ENCODE assay signal across 9 cellular contexts in genomic region chr11:117299351-117300300, GRCh38. TPM values are rescaled to one million over a fixed set of nuclear protein-coding genes. Genes with fewer than 3 reads are reported as not detected.
A peak's percentile ranks its signal among the peaks of the same experiment; 100 is the strongest.
DNase-seq lines count a peak whose midpoint lies in the region; ATAC-seq and TF ChIP-seq lines count a peak whose summit lies in the region.
"Had no signal": no experiment of that assay in that cellular context is flagged by ENCODE, and none has a peak within 500 bp of the region (broad histone marks: within the 10 kb centered on the region; RNA-seq: fewer than 3 reads in every experiment).

No MANE protein-coding gene starts in this region.

- WGBS in IMR-90 (ENCODE audit: extremely low coverage in 2 of 2, insufficient read length in 1 of 2), 2 experiments, result 38% methylated on average over 8 of the region's 12 CpGs; no CpG with 5 or more reads in 1 of the 2 experiments
- 45 to 47% methylated on average over 12 of the region's 12 CpGs for WGBS in ectodermal cell, 2 experiments

- no peak overlapping the region for H2BK5ac ChIP-seq in IMR-90 (ENCODE audit: low read depth, low read length, poor library complexity, severe bottlenecking)

- 0 out of 2 replicates have a peak overlapping the region, but pooled peaks have one; percentile 0 for H3K14ac ChIP-seq in IMR-90 (replicated peaks; ENCODE audit: low read depth, low read length)

- no peak overlapping the region; the same call in 1 of the 2 replicates for H3K4me2 ChIP-seq in IMR-90 (ENCODE audit: low read depth, low read length)

- peak overlapping the region; percentile 11 for H2AFZ ChIP-seq in IMR-90 (replicated peaks; ENCODE audit: low read length, poor library complexity)

- dilution Hi-C loops in IMR-90 (cut with HindIII; ENCODE audit: low sequenced_read_pairs, unreplicated experiment), result no loop called here

- no peak overlapping the region for H4K5ac ChIP-seq in IMR-90 (ENCODE audit: low read depth, low read length)

- peaks cover 13% of the 10 kb centered on the region; the same call in 1 of the 2 replicates for H3K4me1 ChIP-seq in IMR-90 (ENCODE audit: control insufficient read depth, insufficient read depth, low read length)
- peaks cover 22% of the 10 kb centered on the region for H3K4me1 ChIP-seq in ectodermal cell (ENCODE audit: control insufficient read depth, insufficient read depth, low read length)
- peaks cover 9% of the 10 kb centered on the region for H3K4me1 ChIP-seq in lower lobe of right lung
- H3K4me1 ChIP-seq: foreskin keratinocyte had no signal

- H3K79me1 ChIP-seq in IMR-90 (ENCODE audit: low read depth in 1 of 2, low read length in 2 of 2), result peaks cover 12 to 30% of the 10 kb centered on the region in 2 experiments

- in situ Hi-C loops in IMR-90 (cut with MboI; ENCODE audit: low sequenced_read_pairs), result no loop called here

- TF ChIP-seq RAD21 in IMR-90 (IDR thresholded peaks at IDR 0.05; ENCODE audit: low read length), result no peak

- no peak for TF ChIP-seq POLR2A in IMR-90 (IDR thresholded peaks at IDR 0.05; ENCODE audit: low read depth, low read length)

- DNase-seq in IMR-90 (no peak), lower lobe of right lung (no peak), substantia nigra (lab: John Stamatoyannopoulos, UW) (peak in 1 of 49 donors; percentile 22), head of caudate nucleus (no peak), NCI-H524 (lab: John Stamatoyannopoulos, UW) (no peak)
- DNase-seq in stimulated activated CD4-positive, alpha-beta T cell treated with anti-CD3 and anti-CD28 coated beads, Interleukin-2, amount 100 ng/mL, for 48 hours, result no peak
- DNase-seq: foreskin keratinocyte had no signal

- peak overlapping the region; percentile 58 for H3K4ac ChIP-seq in IMR-90 (ENCODE audit: low read depth, low read length)

- H4K91ac ChIP-seq in IMR-90 (ENCODE audit: insufficient read depth, low read depth, low read length), result peak overlapping the region; percentile 32; the same call in 1 of the 2 replicates

- ATAC-seq in IMR-90 (ENCODE audit: low read depth), result peak; percentile 3; the same call in 1 of the 2 replicates
- no peak for ATAC-seq in lower lobe of right lung

- H2AK9ac ChIP-seq in IMR-90 (replicated peaks; ENCODE audit: low read depth, low read length, poor library complexity), result peak overlapping the region; percentile 51

- BruUV-seq in IMR-90 (replicated peaks; lab: Mats Ljungman, UMichigan), result no TSS peak

- no peak overlapping the region for H3K18ac ChIP-seq in IMR-90 (ENCODE audit: low read depth, low read length)

- H3K23ac ChIP-seq in IMR-90 (ENCODE audit: low read depth, low read length), result no peak overlapping the region

- intact Hi-C loops in IMR-90 (cut with micrococcal nuclease) (no loop called here), lower lobe of right lung (cut with DNase I) (no loop called here), head of caudate nucleus (cut with DNase I) (no loop called here)

- H3K9me3 ChIP-seq in IMR-90 (ENCODE audit: control insufficient read depth, insufficient read depth, low read length) (no peaks in the 10 kb centered on the region), ectodermal cell (ENCODE audit: control insufficient read depth, low read length) (no peaks in the 10 kb centered on the region), lower lobe of right lung (no peaks in the 10 kb centered on the region)

- CTCF ChIA-PET in IMR-90 (lab: Yijun Ruan, JAX), result no interaction called here

- TF ChIP-seq CTCF in IMR-90 (conservative IDR thresholded peaks at IDR 0.05; ENCODE audit: low read depth, low read length) (no peak), lower lobe of right lung (IDR thresholded peaks at IDR 0.05) (no peak)

- POLR2A ChIA-PET in IMR-90 (lab: Charles Lee; ENCODE audit: unreplicated experiment), result no interaction called here

- H4K8ac ChIP-seq in IMR-90 (ENCODE audit: low read depth in 2 of 2, low read length in 2 of 2), result peak overlapping the region; percentile 46 to 84; a peak in 2 of 4 replicates

- peak overlapping the region; percentile 5 for H3K9ac ChIP-seq in IMR-90 (ENCODE audit: low read depth, low read length)

- H3K27me3 ChIP-seq in IMR-90 (ENCODE audit: control insufficient read depth, insufficient read depth, low read length), result no peaks in the 10 kb centered on the region
- H3K27me3 ChIP-seq in ectodermal cell (ENCODE audit: control insufficient read depth, insufficient read depth, low read length, poor library complexity, severe bottlenecking), result no peaks in the 10 kb centered on the region
- no peaks in the 10 kb centered on the region for H3K27me3 ChIP-seq in lower lobe of right lung (ENCODE audit: low read depth)
- H3K27me3 ChIP-seq: foreskin keratinocyte had no signal

- no peak overlapping the region for H3K4me3 ChIP-seq in IMR-90 (ENCODE audit: insufficient read depth, low read depth, low read length)
- H3K4me3 ChIP-seq in ectodermal cell (ENCODE audit: insufficient read depth, low read depth, low read length), result no peak overlapping the region
- H3K4me3 ChIP-seq in lower lobe of right lung, result peak overlapping the region; percentile 17
- H3K4me3 ChIP-seq: K562 had no signal

- peaks cover 12% of the 10 kb centered on the region; the same call in 1 of the 2 replicates for H4K20me1 ChIP-seq in IMR-90 (ENCODE audit: insufficient read depth, low read length)

- no peak overlapping the region; the same call in none of the 2 replicates for H2AK5ac ChIP-seq in IMR-90 (ENCODE audit: low read depth, low read length)

- H3K56ac ChIP-seq in IMR-90 (ENCODE audit: extremely low read depth, insufficient read depth, low read length), result no peak overlapping the region; the same call in 1 of the 2 replicates

- no peak overlapping the region for H3K27ac ChIP-seq in IMR-90 (ENCODE audit: insufficient read depth, low read length)
- H3K27ac ChIP-seq in ectodermal cell (ENCODE audit: insufficient read depth, low read depth, low read length, poor library complexity, severe bottlenecking), result peak overlapping the region; percentile 69
- no peak overlapping the region for H3K27ac ChIP-seq in lower lobe of right lung
- H3K27ac ChIP-seq in substantia nigra (ENCODE audit: low read depth, low read length, poor library complexity, severe bottlenecking), result peak overlapping the region; percentile 78
- H3K27ac ChIP-seq: foreskin keratinocyte had no signal

- no peak overlapping the region for H2BK20ac ChIP-seq in IMR-90 (ENCODE audit: low read depth, low read length)

- peaks cover 4% of the 10 kb centered on the region; the same call in 1 of the 2 replicates for H3K9me1 ChIP-seq in IMR-90 (ENCODE audit: insufficient read depth, low read length)

- peaks cover 10% of the 10 kb centered on the region; the same call in 1 of the 2 replicates for H3K36me3 ChIP-seq in IMR-90 (ENCODE audit: control insufficient read depth, insufficient read depth, low read length)
- no peaks in the 10 kb centered on the region for H3K36me3 ChIP-seq in ectodermal cell (ENCODE audit: control insufficient read depth, insufficient read depth, low read length)
- H3K36me3 ChIP-seq in lower lobe of right lung, result peaks cover 3% of the 10 kb centered on the region

- no peak overlapping the region; the same call in 1 of the 2 replicates for H2BK120ac ChIP-seq in IMR-90 (ENCODE audit: low read depth, low read length)

- H2BK15ac ChIP-seq in IMR-90 (ENCODE audit: low read depth, low read length), result no peak overlapping the region

TF ChIP-seq in IMR-90, 13 proteins besides CTCF, POLR2A, EP300 and RAD21 (continues in another document):
- TF ChIP-seq CEBPB (IDR thresholded peaks at IDR 0.05; ENCODE audit: low read depth, low read length) (no peak), MAFK (IDR thresholded peaks at IDR 0.05; ENCODE audit: low read depth, low read length) (no peak), SMC3 (IDR thresholded peaks at IDR 0.05; ENCODE audit: low read depth, low read length) (no peak)
- TF ChIP-seq, protein P1, sequence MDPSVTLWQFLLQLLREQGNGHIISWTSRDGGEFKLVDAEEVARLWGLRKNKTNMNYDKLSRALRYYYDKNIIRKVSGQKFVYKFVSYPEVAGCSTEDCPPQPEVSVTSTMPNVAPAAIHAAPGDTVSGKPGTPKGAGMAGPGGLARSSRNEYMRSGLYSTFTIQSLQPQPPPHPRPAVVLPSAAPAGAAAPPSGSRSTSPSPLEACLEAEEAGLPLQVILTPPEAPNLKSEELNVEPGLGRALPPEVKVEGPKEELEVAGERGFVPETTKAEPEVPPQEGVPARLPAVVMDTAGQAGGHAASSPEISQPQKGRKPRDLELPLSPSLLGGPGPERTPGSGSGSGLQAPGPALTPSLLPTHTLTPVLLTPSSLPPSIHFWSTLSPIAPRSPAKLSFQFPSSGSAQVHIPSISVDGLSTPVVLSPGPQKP (IDR thresholded peaks at IDR 0.05; ENCODE audit: borderline replicate concordance, low read depth, low read length), result no peak

RNA-seq across cellular contexts. Expression of gene BACE1-AS, which starts 8.5 kb away (rescaled TPM):
- 2.5 and 2.7 TPM in 2 replicates for total RNA-seq in IMR-90 (2012; rRNA removed)
- polyA plus RNA-seq in IMR-90 (2012; rRNA removed), result 2.4 and 2.9 TPM in 2 replicates
- polyA plus RNA-seq in IMR-90 (2012; cell fraction: cytosol; rRNA removed), result 0.60 and 0.93 TPM in 2 replicates
- 3.3 and 9.6 TPM in 2 replicates for polyA plus RNA-seq in IMR-90 (2012; cell fraction: nucleus; rRNA removed; ENCODE audit: low replicate concordance)
- 12.5 TPM for polyA plus RNA-seq in ectodermal cell (2013, experiment 1 of 4)
- 16.2 TPM for polyA plus RNA-seq in ectodermal cell (2013, experiment 2 of 4)
- polyA plus RNA-seq in ectodermal cell (2013, experiment 3 of 4), result 11.9 TPM
- 10.9 TPM for polyA plus RNA-seq in ectodermal cell (2013, experiment 4 of 4)
- 8.6 TPM for total RNA-seq in lower lobe of right lung

RNA-seq across cellular contexts. Expression of gene BACE1, which starts 16.4 kb away (rescaled TPM):
- 27.6 and 29.2 TPM in 2 replicates for total RNA-seq in IMR-90 (2012; rRNA removed)
- 42.4 and 50.6 TPM in 2 replicates for polyA plus RNA-seq in IMR-90 (2012; rRNA removed)
- 13.6 and 47.9 TPM in 2 replicates for polyA plus RNA-seq in IMR-90 (2012; cell fraction: cytosol; rRNA removed)
- polyA plus RNA-seq in IMR-90 (2012; cell fraction: nucleus; rRNA removed; ENCODE audit: low replicate concordance), result 50.1 and 67.0 TPM in 2 replicates
- polyA plus RNA-seq in ectodermal cell (2013, experiment 1 of 4), result 22.1 TPM
- 24.5 TPM for polyA plus RNA-seq in ectodermal cell (2013, experiment 2 of 4)
- polyA plus RNA-seq in ectodermal cell (2013, experiment 3 of 4), result 15.9 TPM
- polyA plus RNA-seq in ectodermal cell (2013, experiment 4 of 4), result 18.6 TPM
- 28.4 TPM for total RNA-seq in lower lobe of right lung

RNA-seq across cellular contexts. Expression of gene CEP164, which starts 28.0 kb away (rescaled TPM):
- 23.6 and 26.9 TPM in 2 replicates for total RNA-seq in IMR-90 (2012; rRNA removed)
- polyA plus RNA-seq in IMR-90 (2012; rRNA removed), result 20.0 and 23.3 TPM in 2 replicates
- 13.6 and 13.7 TPM in 2 replicates for polyA plus RNA-seq in IMR-90 (2012; cell fraction: cytosol; rRNA removed)
- 90.9 and 107 TPM in 2 replicates for polyA plus RNA-seq in IMR-90 (2012; cell fraction: nucleus; rRNA removed; ENCODE audit: low replicate concordance)
- 30.6 TPM for polyA plus RNA-seq in ectodermal cell (2013, experiment 1 of 4)
- 28.7 TPM for polyA plus RNA-seq in ectodermal cell (2013, experiment 2 of 4)
- polyA plus RNA-seq in ectodermal cell (2013, experiment 3 of 4), result 19.8 TPM
- 26.5 TPM for polyA plus RNA-seq in ectodermal cell (2013, experiment 4 of 4)
- total RNA-seq in lower lobe of right lung, result 27.3 TPM

Comparison
In these comparisons a context has a peak if more than half of its experiments do, and no peak if none do; other contexts are left out.
1. H3K27ac ChIP-seq: peak in ectodermal cell (single experiment) and substantia nigra (single experiment); none in IMR-90 (single experiment) and lower lobe of right lung (single experiment).